Comparison of ENCODE assay signal across 1 cellular context in genomic region chr14:74618078-74618952, GRCh38.
TF ChIP-seq lines count a peak whose summit lies in the region.

No MANE protein-coding gene starts in this region.

TF ChIP-seq in endothelial cell of umbilical vein, 7 proteins besides CTCF, POLR2A, EP300 and RAD21 (continued from another document):
- TF ChIP-seq MYC (IDR thresholded peaks at IDR 0.05; ENCODE audit: low read depth, low read length): no peak
